Comparison of ENCODE assay signal across 13 cellular contexts in the genomic region with DNA sequence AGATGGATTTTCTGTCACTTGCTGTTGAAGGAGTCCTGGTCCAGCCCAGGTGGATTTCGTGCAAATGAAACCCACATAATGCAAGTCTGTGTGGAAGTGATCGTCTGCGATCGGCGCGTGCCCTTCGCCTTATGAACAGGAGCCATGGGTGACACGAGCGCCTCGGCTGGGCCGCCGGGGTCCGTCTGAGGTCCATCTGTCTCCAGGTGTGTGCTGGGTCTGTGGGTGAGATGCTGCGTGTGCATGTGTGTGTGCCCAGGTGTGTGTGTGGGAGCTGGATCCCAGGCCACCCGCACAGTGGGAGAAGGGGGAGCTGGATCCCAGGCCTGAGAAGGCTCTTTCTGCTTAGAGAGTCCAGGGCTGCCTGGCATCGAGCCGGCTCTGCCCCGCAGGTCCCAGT. TPM values are rescaled to one million over a fixed set of nuclear protein-coding genes. Genes with fewer than 3 reads are reported as not detected.
DNase-seq lines count a peak whose midpoint lies in the region; ATAC-seq and TF ChIP-seq lines count a peak whose summit lies in the region.
"Had no signal": no experiment of that assay in that cellular context is flagged by ENCODE, and none has a peak within 500 bp of the region (broad histone marks: within the 10 kb centered on the region; RNA-seq: fewer than 3 reads in every experiment).

No MANE protein-coding gene starts in this region.

- DNase-seq in left ventricle myocardium superior (peak; percentile 16), cardiac septum (ENCODE audit: low spot score) (no peak), NT2/D1 (ENCODE audit: low read depth, low spot score) (no peak), neural crest cell (ENCODE audit: low read depth, low spot score) (no peak), dorsolateral prefrontal cortex (no peak), Karpas-422 (no peak)
- DNase-seq: CD4-positive, alpha-beta T cell; DMS79 had no signal

- peak overlapping the region; percentile 44 for H3K9ac ChIP-seq in NT2/D1 (ENCODE audit: insufficient read length, low read depth)
- no peak overlapping the region for H3K9ac ChIP-seq in iPS-20b (ENCODE audit: low read depth, low read length)
- H3K9ac ChIP-seq in Karpas-422 (ENCODE audit: low read length): no peak overlapping the region

- no peak overlapping the region for H3K4me3 Mint-ChIP-seq in neural crest cell
- H3K4me3 Mint-ChIP-seq: B cell; CD4-positive, alpha-beta T cell had no signal

- H3K9me3 Mint-ChIP-seq in neural crest cell: no peaks in the 10 kb centered on the region
- H3K9me3 Mint-ChIP-seq: CD4-positive, alpha-beta T cell had no signal

- H3K4me3 ChIP-seq in NT2/D1 (ENCODE audit: insufficient read length, low read depth) (peak overlapping the region; percentile 18), iPS-20b (ENCODE audit: low read length) (peak overlapping the region; percentile 6; the same call in 1 of the 2 replicates), dorsolateral prefrontal cortex (peak overlapping the region in 2 of 59 donors; percentile 15 to 34), Karpas-422 (ENCODE audit: low read length) (no peak overlapping the region)
- H3K4me3 ChIP-seq: GM12878 had no signal

- H3K9me3 ChIP-seq in NT2/D1 (ENCODE audit: insufficient read depth, low read length): no peaks in the 10 kb centered on the region
- no peaks in the 10 kb centered on the region for H3K9me3 ChIP-seq in iPS-20b (ENCODE audit: insufficient read depth, low read depth, low read length)
- no peaks in the 10 kb centered on the region for H3K9me3 ChIP-seq in Karpas-422 (ENCODE audit: low read length)

- H3K4me1 ChIP-seq in NT2/D1 (ENCODE audit: insufficient read depth, insufficient read length) (peaks cover 29% of the 10 kb centered on the region), iPS-20b (ENCODE audit: insufficient read depth, low read length) (no peaks in the 10 kb centered on the region; the same call in 1 of the 2 replicates), Karpas-422 (ENCODE audit: low read length) (no peaks in the 10 kb centered on the region)

- no peaks in the 10 kb centered on the region for H3K79me2 ChIP-seq in Karpas-422 (ENCODE audit: low read length)

- no peak for TF ChIP-seq CTCF in neural crest cell (conservative IDR thresholded peaks at IDR 0.05)
- TF ChIP-seq CTCF in dorsolateral prefrontal cortex (IDR thresholded peaks at IDR 0.05 in 54 of 56, conservative IDR thresholded peaks at IDR 0.05 in 2 of 56; ENCODE audit: low read depth in 1 of 56, partially characterized antibody in 56 of 56): no peak

- ATAC-seq in left ventricle myocardium superior (no peak), GM21515 (IDR thresholded peaks at IDR 0.05; ENCODE audit: unreplicated experiment) (no peak)
- ATAC-seq: GM12878 had no signal

- H3K27ac ChIP-seq in iPS-20b (ENCODE audit: low read length) (no peak overlapping the region), dorsolateral prefrontal cortex (peak overlapping the region in 1 of 59 donors; percentile 70), Karpas-422 (ENCODE audit: low read length) (no peak overlapping the region)
- H3K27ac ChIP-seq: HL-60 had no signal

- H3K27me3 ChIP-seq in NT2/D1 (ENCODE audit: insufficient read depth, insufficient read length) (peaks cover 8% of the 10 kb centered on the region), iPS-20b (ENCODE audit: insufficient read depth, low read length) (peaks cover 6% of the 10 kb centered on the region; the same call in 1 of the 2 replicates), dorsolateral prefrontal cortex (peaks cover 0 to 58% (median 18%) of the 10 kb centered on the region in 45 donors), Karpas-422 (ENCODE audit: low read length) (no peaks in the 10 kb centered on the region)

- no peaks in the 10 kb centered on the region for H3K36me3 ChIP-seq in NT2/D1 (ENCODE audit: insufficient read depth, insufficient read length, low read length)
- H3K36me3 ChIP-seq in iPS-20b (ENCODE audit: insufficient read depth, low read depth, low read length): no peaks in the 10 kb centered on the region
- no peaks in the 10 kb centered on the region for H3K36me3 ChIP-seq in Karpas-422 (ENCODE audit: insufficient read depth, low read length)

- H3K36me3 Mint-ChIP-seq in neural crest cell (ENCODE audit: low read depth): no peaks in the 10 kb centered on the region

- H3K4me2 ChIP-seq in Karpas-422 (ENCODE audit: low read depth, low read length, poor library complexity, severe bottlenecking): no peak overlapping the region

- peak overlapping the region; percentile 83 for H3K27ac Mint-ChIP-seq in neural crest cell (ENCODE audit: unreplicated experiment)
- H3K27ac Mint-ChIP-seq: B cell; CD4-positive, alpha-beta T cell had no signal

- no peaks in the 10 kb centered on the region for H3K9me2 ChIP-seq in Karpas-422 (replicated peaks; ENCODE audit: insufficient read depth, low read length)

- no peak overlapping the region for H2AFZ ChIP-seq in Karpas-422 (ENCODE audit: low read length)

- peaks cover 22% of the 10 kb centered on the region for H3K4me1 Mint-ChIP-seq in neural crest cell
- H3K4me1 Mint-ChIP-seq: B cell had no signal

- no peaks in the 10 kb centered on the region for H4K20me1 ChIP-seq in Karpas-422 (ENCODE audit: insufficient read depth, low read depth, low read length)

- intact Hi-C loops in left ventricle myocardium superior (cut with micrococcal nuclease): no loop called here
- intact Hi-C loops in cardiac septum (cut with DNase I): no loop called here
- intact Hi-C loops in dorsolateral prefrontal cortex (cut with DNase I): no loop called here

- peaks cover 27% of the 10 kb centered on the region for H3K27me3 Mint-ChIP-seq in neural crest cell (ENCODE audit: low read depth)

RNA-seq across cellular contexts. Expression of gene GALNT9, which starts 53.8 kb away (rescaled TPM):
- total RNA-seq in left ventricle myocardium superior (1.6 TPM), cardiac septum (not detected), neural crest cell (0.43 and 1.3 TPM in 2 replicates), dorsolateral prefrontal cortex (100 to 1,000 TPM in 37 of 120 experiments, 10 to 100 TPM in 83; 22.8 to 134 (median 90.1) TPM)
- not detected in 2 replicates for total RNA-seq in Karpas-422 (2014; rRNA removed; shearing (Covaris generic); ENCODE audit: low replicate concordance)
- total RNA-seq: CD4-positive, alpha-beta T cell; GM12878 had no signal
